Comparison of ENCODE assay signal across 8 cellular contexts in genomic region chr5:138541511-138541910, GRCh38. TPM values are rescaled to one million over a fixed set of nuclear protein-coding genes. Genes with fewer than 3 reads are reported as not detected.
DNase-seq lines count a peak whose midpoint lies in the region; ATAC-seq and TF ChIP-seq lines count a peak whose summit lies in the region.

No MANE protein-coding gene starts in this region.

- no peak overlapping the region for H2AFZ ChIP-seq in trophoblast cell (ENCODE audit: insufficient read depth, low read length, poor library complexity)

- intact Hi-C loops in esophagus muscularis mucosa (cut with DNase I) = loop anchor here (5.0 kb wide), 1 partner anchor 39 kb away; no protein-coding TSS in a partner anchor

- no peak overlapping the region for H2BK120ac ChIP-seq in trophoblast cell (ENCODE audit: insufficient read depth, low read length, poor library complexity)

- H2BK12ac ChIP-seq in trophoblast cell (ENCODE audit: low read length) = no peak overlapping the region

- H3K9me3 ChIP-seq in RWPE2 (ENCODE audit: severe bottlenecking) (no peaks in the 10 kb centered on the region), esophagus muscularis mucosa (no peaks in the 10 kb centered on the region), trophoblast cell (ENCODE audit: insufficient read depth, low read depth, low read length) (no peaks in the 10 kb centered on the region)

- no peak overlapping the region for H3K14ac ChIP-seq in trophoblast cell (ENCODE audit: low read length)

- TF ChIP-seq EP300 in esophagus muscularis mucosa (IDR thresholded peaks at IDR 0.05) = no peak

- H3K4me2 ChIP-seq in trophoblast cell (ENCODE audit: low read length) = peak overlapping the region; percentile 100

- TF ChIP-seq CTCF in RWPE2 (IDR thresholded peaks at IDR 0.05; ENCODE audit: poor library complexity, severe bottlenecking) = no peak
- TF ChIP-seq CTCF in esophagus muscularis mucosa (IDR thresholded peaks at IDR 0.05) = no peak

- H3K4me1 ChIP-seq in RWPE2 (ENCODE audit: insufficient read depth, poor library complexity, severe bottlenecking) (peaks cover 41% of the 10 kb centered on the region), esophagus muscularis mucosa (peaks cover 54 to 74% (median 71%) of the 10 kb centered on the region in 4 donors), trophoblast cell (ENCODE audit: control insufficient read depth in 1 of 2, insufficient read depth in 2 of 2, low read length in 2 of 2) (peaks cover 7 to 8% of the 10 kb centered on the region in 2 experiments)

- H2AK5ac ChIP-seq in trophoblast cell (ENCODE audit: low read length) = no peak overlapping the region

- H2BK5ac ChIP-seq in trophoblast cell (ENCODE audit: low read depth, low read length, poor library complexity) = no peak overlapping the region

- H3K4ac ChIP-seq in trophoblast cell (ENCODE audit: low read depth, low read length) = peak overlapping the region; percentile 39

- 18% methylated on average over 2 of the region's 2 CpGs for WGBS in esophagus muscularis mucosa
- no CpG with 5 or more reads among the region's 2 CpGs for WGBS in trophoblast cell (ENCODE audit: extremely low coverage, insufficient coverage, insufficient read length)

- H3K27ac ChIP-seq in RWPE2 (ENCODE audit: poor library complexity, severe bottlenecking) (peak overlapping the region; percentile 67), esophagus muscularis mucosa (replicated peaks in 1 of 4) (peak overlapping the region in 3 of 4 donors; percentile 98 to 100 (median 98)), trophoblast cell (ENCODE audit: low read depth, low read length) (no peak overlapping the region)

- H3K23ac ChIP-seq in trophoblast cell (ENCODE audit: low read length) = no peak overlapping the region

- H3K4me3 ChIP-seq in RWPE2 (ENCODE audit: severe bottlenecking) (peak overlapping the region; percentile 84), esophagus muscularis mucosa (peak overlapping the region; percentile 75 to 100 (median 84)), trophoblast cell (ENCODE audit: low read depth, low read length) (no peak overlapping the region)

- TF ChIP-seq POLR2A in esophagus muscularis mucosa (IDR thresholded peaks at IDR 0.05; ENCODE audit: low read depth) = no peak
- TF ChIP-seq POLR2A in erythroblast (IDR thresholded peaks at IDR 0.05; ENCODE audit: low read length) = no peak

- H3K36me3 ChIP-seq in RWPE2 (ENCODE audit: low read depth) = peaks cover 56% of the 10 kb centered on the region
- no peaks in the 10 kb centered on the region for H3K36me3 ChIP-seq in esophagus muscularis mucosa
- H3K36me3 ChIP-seq in trophoblast cell (ENCODE audit: control insufficient read depth in 1 of 2, insufficient read depth in 2 of 2, low read length in 2 of 2) = peaks cover 2 to 3% of the 10 kb centered on the region in 2 experiments

- DNase-seq in EH (ENCODE audit: low read depth) (peak; percentile 72), RWPE2 (ENCODE audit: low spot score) (no peak), esophagus muscularis mucosa (ENCODE audit: extremely low spot score) (no peak), trophoblast cell (peak; percentile 50 to 71), NCI-H510A treated with DMSO at 0.1 percent for 48 hours (lab: John Stamatoyannopoulos, UW) (no peak), NCI-H2227 treated with DMSO at 0.1 percent for 48 hours (lab: John Stamatoyannopoulos, UW) (no peak), erythroblast (lab: John Stamatoyannopoulos, UW) (no peak), putamen (ENCODE audit: low spot score) (no peak)

- H3K79me1 ChIP-seq in trophoblast cell (ENCODE audit: low read length) = peaks cover 17% of the 10 kb centered on the region

- H4K12ac ChIP-seq in trophoblast cell (ENCODE audit: low read depth, low read length) = no peak overlapping the region

- H4K91ac ChIP-seq in trophoblast cell (ENCODE audit: low read depth, low read length) = no peak overlapping the region

- no peak overlapping the region for H3K18ac ChIP-seq in trophoblast cell (ENCODE audit: low read length)

- H3K9ac ChIP-seq in trophoblast cell (ENCODE audit: low read length) = no peak overlapping the region

- H3K27me3 ChIP-seq in RWPE2 (ENCODE audit: insufficient read depth, poor library complexity, severe bottlenecking) = no peaks in the 10 kb centered on the region
- no peaks in the 10 kb centered on the region for H3K27me3 ChIP-seq in esophagus muscularis mucosa
- no peaks in the 10 kb centered on the region for H3K27me3 ChIP-seq in trophoblast cell (ENCODE audit: insufficient read depth, low read length)

- H4K8ac ChIP-seq in trophoblast cell (ENCODE audit: low read depth, low read length) = no peak overlapping the region

- no peak for ATAC-seq in RWPE2 (ENCODE audit: low read depth)

- peaks cover 26% of the 10 kb centered on the region for H3K79me2 ChIP-seq in trophoblast cell (ENCODE audit: control insufficient read depth, insufficient read depth, low read length, poor library complexity)

RNA-seq across cellular contexts. Expression of gene ETF1, which starts 1.5 kb away (rescaled TPM):
- total RNA-seq in esophagus muscularis mucosa = 100 to 1,000 TPM in 3 of 4 donors, 10 to 100 TPM in 1; 90.5 to 154 (median 111) TPM
- polyA plus RNA-seq in trophoblast cell (2013) = 165 and 167 TPM in 2 replicates

RNA-seq across cellular contexts. Expression of gene HSPA9, which starts 33.7 kb away (rescaled TPM):
- total RNA-seq in esophagus muscularis mucosa = 100 to 1,000 TPM; 139 to 250 (median 186) TPM
- 109 and 112 TPM in 2 replicates for polyA plus RNA-seq in trophoblast cell (2013)

Comparison
In these comparisons a context has a peak if more than half of its experiments do, and no peak if none do; other contexts are left out.
1. DNase-seq: peak in EH (single experiment) and trophoblast cell (2 of 2); none in RWPE2 (single experiment), esophagus muscularis mucosa (single experiment), NCI-H510A treated with DMSO at 0.1 percent for 48 hours (single experiment), NCI-H2227 treated with DMSO at 0.1 percent for 48 hours (single experiment), erythroblast (0 of 2) and putamen (single experiment).